In the genomic region with DNA sequence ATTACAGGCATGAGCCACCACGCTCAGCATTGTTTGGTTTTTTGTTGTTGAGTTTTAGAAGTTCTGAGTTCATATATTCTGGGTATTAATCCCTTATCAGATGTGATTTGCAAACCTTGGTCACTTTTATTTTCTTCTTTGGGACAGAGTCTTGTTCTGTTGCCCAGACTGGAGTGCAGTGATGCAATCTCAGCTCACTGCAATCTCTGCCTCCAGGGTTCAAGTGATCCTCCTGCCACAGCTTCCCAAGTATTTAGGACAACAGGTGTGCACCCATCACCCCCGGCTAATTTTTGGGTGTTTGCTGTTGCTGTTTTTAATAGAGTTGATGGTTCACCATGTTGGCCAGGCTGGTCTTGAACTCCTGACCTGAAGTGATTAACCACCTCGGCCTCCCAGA, we compare ENCODE assay signal across 26 cellular contexts. TPM values are rescaled to one million over a fixed set of nuclear protein-coding genes. Genes with fewer than 3 reads are reported as not detected.
"Had no signal": no experiment of that assay in that cellular context is flagged by ENCODE, and none has a peak within 500 bp of the region (broad histone marks: within the 10 kb centered on the region; RNA-seq: fewer than 3 reads in every experiment).

No MANE protein-coding gene starts in this region.

- DNase-seq: IMR-90; Karpas-422; KG1; MG63; NCI-H1092; NCI-H1105 treated with DMSO at 0.1 percent for 48 hours; NCI-H1417 treated with DMSO at 0.1 percent for 48 hours; NCI-H146; NCI-H1694 treated with DMSO at 0.1 percent for 48 hours; NCI-H1930; NCI-H2081; NCI-H2107; NCI-H2227 treated with DMSO at 0.1 percent for 48 hours; NCI-H524; NCI-H526 treated with DMSO at 0.1 percent for 48 hours; NCI-H748 treated with DMSO at 0.1 percent for 48 hours; NK-92 treated with Interleukin-12 subunit alpha and Interleukin-12 subunit beta, amount 100 ng/mL, for 24 hours; OCI-M1; PC-9; Peyer's patch; SHP77 treated with DMSO at 0.1 percent for 48 hours; SJCRH30 had no signal

- H2AFZ ChIP-seq: PC-9 had no signal

- H3K4me1 ChIP-seq: SJCRH30 had no signal

- H3K9me3 ChIP-seq: MG63, Peyer's patch, SJCRH30 had no signal

- H3K4me2 ChIP-seq: PC-9 had no signal

- H3K27ac ChIP-seq: PC-9, Peyer's patch, SJCRH30 had no signal

- H3K4me3 ChIP-seq: MG63, PC-9, Peyer's patch, SJCRH30 had no signal

- H3K36me3 ChIP-seq: SJCRH30 had no signal

- ATAC-seq: Right ventricle myocardium inferior, SK-N-SH treated with all-trans-retinoic acid at 6 μM for 48 hours had no signal

- H3K27me3 ChIP-seq: MG63, Peyer's patch, SJCRH30 had no signal

RNA-seq across cellular contexts. Expression of a gene that starts 43.3 kb away (rescaled TPM):
- total RNA-seq: HT-29, IMR-90, NCI-H460, PC-9, SJCRH30 had no signal
- polyA plus RNA-seq: IMR-90 had no signal
